Comparison of ENCODE assay signal across 16 cellular contexts in genomic region chr12:52628111-52628507, GRCh38. TPM values are rescaled to one million over a fixed set of nuclear protein-coding genes. Genes with fewer than 3 reads are reported as not detected.
DNase-seq lines count a peak whose midpoint lies in the region; ATAC-seq lines count a peak whose summit lies in the region.
"Had no signal": no experiment of that assay in that cellular context is flagged by ENCODE, and none has a peak within 500 bp of the region (broad histone marks: within the 10 kb centered on the region; RNA-seq: fewer than 3 reads in every experiment).

No MANE protein-coding gene starts in this region.

- in situ Hi-C loops in ACHN (cut with HindIII; ENCODE audit: low pct_ligation_motif_present, low pct_unique_long_range_greater_than_20kb, low sequenced_read_pairs): no loop called here

- H3K27me3 ChIP-seq in H7 (ENCODE audit: control insufficient read depth, insufficient read depth, low read length): no peaks in the 10 kb centered on the region
- H3K27me3 ChIP-seq: BLaER1 had no signal

- no peak for DNase-seq in activated naive CD4-positive, alpha-beta T cell treated with anti-CD3 and anti-CD28 coated beads, Interleukin-2, amount 50 U/mL, for 72 hours (ENCODE audit: low spot score in 2 of 2)
- no peak for DNase-seq in activated naive CD4-positive, alpha-beta T cell (lab: John Stamatoyannopoulos, UW)
- DNase-seq in T-cell (peak in 1 of 34 experiments; percentile 3), ecto neural progenitor cell (ENCODE audit: low spot score) (peak; percentile 38), ACHN (no peak), H7 (no peak)
- peak; percentile 16 for DNase-seq in stimulated activated CD8-positive, alpha-beta memory T cell treated with anti-CD3 and anti-CD28 coated beads, Interleukin-4, amount 100 ng/mL, for 48 hours
- DNase-seq: COR-L47, DMS53, HCEC 1CT, Karpas-422, MM.1S, NCI-H1105, NCI-H1694 treated with DMSO at 0.1 percent for 48 hours, NCI-H345 had no signal

- H3K4me3 ChIP-seq in H7 (ENCODE audit: insufficient read depth, low read depth, low read length): no peak overlapping the region
- H3K4me3 ChIP-seq: BLaER1 had no signal

- no peaks in the 10 kb centered on the region for H3K9me3 Mint-ChIP-seq in activated naive CD4-positive, alpha-beta T cell treated with anti-CD3 and anti-CD28 coated beads, Interleukin-2, amount 50 U/mL, for 72 hours
- no peaks in the 10 kb centered on the region for H3K9me3 Mint-ChIP-seq in T-cell

- CTCF ChIA-PET in T-cell (lab: Charles Lee): no interaction called here

- POLR2A ChIA-PET in T-cell (lab: Charles Lee): no interaction called here

- peak overlapping the region; percentile 30 to 77 for H3K27ac Mint-ChIP-seq in activated naive CD4-positive, alpha-beta T cell treated with anti-CD3 and anti-CD28 coated beads, Interleukin-2, amount 50 U/mL, for 72 hours
- peak overlapping the region; percentile 9 to 41 for H3K27ac Mint-ChIP-seq in T-cell

- H3K27me3 Mint-ChIP-seq in T-cell: no peaks in the 10 kb centered on the region

- no peaks in the 10 kb centered on the region for H3K36me3 ChIP-seq in H7 (replicated peaks; ENCODE audit: control insufficient read depth, insufficient read depth, low read length)
- H3K36me3 ChIP-seq: BLaER1 had no signal

- peaks cover 61 to 81% (median 62%) of the 10 kb centered on the region in 3 donors for H3K4me1 Mint-ChIP-seq in T-cell

- H3K36me3 Mint-ChIP-seq in activated naive CD4-positive, alpha-beta T cell treated with anti-CD3 and anti-CD28 coated beads, Interleukin-2, amount 50 U/mL, for 72 hours: peaks cover 0 to 2% of the 10 kb centered on the region in 2 donors
- H3K36me3 Mint-ChIP-seq in T-cell: no peaks in the 10 kb centered on the region

- no peak for ATAC-seq in activated naive CD4-positive, alpha-beta T cell treated with anti-CD3 and anti-CD28 coated beads, Interleukin-2, amount 50 U/mL, for 72 hours
- ATAC-seq in T-cell (replicated peaks in 1 of 4): no peak

- H3K4me3 Mint-ChIP-seq in T-cell: peak overlapping the region in 2 of 3 donors; percentile 24 to 78

RNA-seq across cellular contexts. Expression of gene KRT73, which starts 9.8 kb away (rescaled TPM):
- 1 to 10 TPM in 1 of 2 donors, under 1 TPM in 1; 0.98 to 4.9 TPM for total RNA-seq in activated naive CD4-positive, alpha-beta T cell treated with anti-CD3 and anti-CD28 coated beads, Interleukin-2, amount 50 U/mL, for 72 hours
- 10 to 100 TPM in 3 of 5 donors, 1 to 10 TPM in 2; 6.8 to 37.9 (median 21.9) TPM for total RNA-seq in T-cell
- total RNA-seq in H7 (2014; rRNA removed; shearing (Covaris generic)): not detected in 2 replicates

RNA-seq across cellular contexts. Expression of gene KRT2, which starts 23.9 kb away (rescaled TPM):
- total RNA-seq in activated naive CD4-positive, alpha-beta T cell treated with anti-CD3 and anti-CD28 coated beads, Interleukin-2, amount 50 U/mL, for 72 hours: not detected
- 1 to 10 TPM in 2 of 5 donors, under 1 TPM in 3; 0.13 to 2.6 (median 0.82) TPM for total RNA-seq in T-cell
- not detected in 2 replicates for total RNA-seq in H7 (2014; rRNA removed; shearing (Covaris generic))

RNA-seq across cellular contexts. Expression of gene KRT72, which starts 26.8 kb away (rescaled TPM):
- total RNA-seq in activated naive CD4-positive, alpha-beta T cell treated with anti-CD3 and anti-CD28 coated beads, Interleukin-2, amount 50 U/mL, for 72 hours: 1 to 10 TPM; 1.4 to 7.7 TPM
- 10 to 100 TPM; 10.1 to 52.7 (median 28.7) TPM for total RNA-seq in T-cell
- not detected in 2 replicates for total RNA-seq in H7 (2014; rRNA removed; shearing (Covaris generic))

RNA-seq across cellular contexts. Expression of gene KRT1, which starts 52.1 kb away (rescaled TPM):
- total RNA-seq in activated naive CD4-positive, alpha-beta T cell treated with anti-CD3 and anti-CD28 coated beads, Interleukin-2, amount 50 U/mL, for 72 hours: not detected
- total RNA-seq in T-cell: 10 to 100 TPM in 2 of 5 donors, 1 to 10 TPM in 2, under 1 TPM in 1; 0.19 to 57.7 (median 10.0) TPM
- not detected in 2 replicates for total RNA-seq in H7 (2014; rRNA removed; shearing (Covaris generic))

RNA-seq across cellular contexts. Expression of gene KRT74, which starts 54.5 kb away (rescaled TPM):
- not detected for total RNA-seq in activated naive CD4-positive, alpha-beta T cell treated with anti-CD3 and anti-CD28 coated beads, Interleukin-2, amount 50 U/mL, for 72 hours
- total RNA-seq in T-cell: under 1 TPM in 4 of 5 donors, not detected in 1; 0.20 to 0.79 (median 0.45) TPM
- total RNA-seq in H7 (2014; rRNA removed; shearing (Covaris generic)): not detected in 2 replicates

Comparison
In these comparisons a context has a peak if more than half of its experiments do, and no peak if none do; other contexts are left out.
1. DNase-seq: peak in ecto neural progenitor cell (single experiment) and stimulated activated CD8-positive, alpha-beta memory T cell treated with anti-CD3 and anti-CD28 coated beads, Interleukin-4, amount 100 ng/mL, for 48 hours (single experiment); none in activated naive CD4-positive, alpha-beta T cell treated with anti-CD3 and anti-CD28 coated beads, Interleukin-2, amount 50 U/mL, for 72 hours (0 of 2), activated naive CD4-positive, alpha-beta T cell (0 of 4), ACHN (single experiment) and H7 (single experiment).